15 cellular contexts compared by ENCODE assay signal in the genomic region with DNA sequence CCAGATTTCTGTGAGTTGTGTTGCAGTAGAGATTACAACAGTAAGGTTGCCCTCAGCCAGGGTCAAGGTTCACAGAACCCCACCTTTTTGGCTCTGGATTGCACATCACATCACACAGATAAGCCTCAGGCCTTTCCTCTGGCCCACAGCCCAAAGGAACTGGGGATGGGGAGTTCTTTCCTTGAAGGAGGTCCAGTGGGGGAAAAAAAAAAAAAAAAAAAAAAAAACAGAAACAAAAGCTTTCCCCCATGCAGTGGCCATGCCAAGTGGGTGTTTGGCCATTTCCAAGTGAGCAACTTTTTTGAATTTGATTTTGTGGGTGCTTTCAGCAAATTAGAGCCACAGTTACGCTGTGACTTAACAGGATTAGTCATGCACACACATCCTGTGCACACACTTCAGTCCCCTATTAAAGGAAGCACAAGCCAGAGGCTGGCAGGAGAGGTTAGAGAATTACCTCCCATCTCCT.
DNase-seq lines count a peak whose midpoint lies in the region; ATAC-seq, FAIRE-seq and TF ChIP-seq lines count a peak whose summit lies in the region.
"Had no signal": no experiment of that assay in that cellular context is flagged by ENCODE, and none has a peak within 500 bp of the region (broad histone marks: within the 10 kb centered on the region; RNA-seq: fewer than 3 reads in every experiment).

No MANE protein-coding gene starts in this region.

- H3K4me3 ChIP-seq in right atrium auricular region (no peak overlapping the region), left ventricle myocardium inferior (no peak overlapping the region), endothelial cell of umbilical vein (replicated peaks in 1 of 3; ENCODE audit: insufficient read depth in 1 of 3, low read depth in 1 of 3, low read length in 3 of 3) (no peak overlapping the region), testis (no peak overlapping the region)
- H3K4me3 ChIP-seq: vagina had no signal

- CTCF ChIA-PET in endothelial cell of umbilical vein (lab: Charles Lee) = no interaction called here

- intact Hi-C loops in left ventricle myocardium inferior (cut with micrococcal nuclease) (no loop called here), endothelial cell of umbilical vein (cut with micrococcal nuclease) (no loop called here), testis (cut with DNase I; ENCODE audit: low total_unique reads) (no loop called here)

- FAIRE-seq in endothelial cell of umbilical vein (lab: Jason Lieb, UNC) = peak; percentile 67

- H3K9ac ChIP-seq in endothelial cell of umbilical vein (replicated peaks; ENCODE audit: extremely low read depth, insufficient read depth, low read length) = no peak overlapping the region

- no peak overlapping the region for H3K4me2 ChIP-seq in endothelial cell of umbilical vein (ENCODE audit: insufficient read depth, low read length)

- TF ChIP-seq CTCF in right atrium auricular region (IDR thresholded peaks at IDR 0.05) (no peak), left ventricle myocardium inferior (IDR thresholded peaks at IDR 0.05; ENCODE audit: borderline replicate concordance) (no peak), endothelial cell of umbilical vein (IDR thresholded peaks at IDR 0.05; ENCODE audit: extremely low read depth in 1 of 2, insufficient read depth in 1 of 2, low read depth in 1 of 2, low read length in 2 of 2) (no peak), testis (IDR thresholded peaks at IDR 0.05) (no peak)

- DNase-seq in right atrium auricular region (ENCODE audit: low spot score) (peak; percentile 44), left ventricle myocardium inferior (no peak), NCI-H1436 (lab: John Stamatoyannopoulos, UW) (peak; percentile 4), endothelial cell of umbilical vein (ENCODE audit: low read depth, low spot score) (peak; percentile 53), testis (no peak), NCI-H345 (lab: John Stamatoyannopoulos, UW) (no peak), pons (ENCODE audit: low spot score) (no peak)
- DNase-seq: activated B cell treated with CpG ODN at 0.5 μM for 24 hours; activated T-cell treated with anti-CD3 and anti-CD28 coated beads, Interleukin-2, amount 50 U/mL, for 1 hour; aorta; erythroblast had no signal

- H3K27ac ChIP-seq in right atrium auricular region (no peak overlapping the region), left ventricle myocardium inferior (replicated peaks) (no peak overlapping the region), endothelial cell of umbilical vein (ENCODE audit: insufficient read depth, low read depth, low read length) (no peak overlapping the region), testis (no peak overlapping the region)
- H3K27ac ChIP-seq: C4-2B, vagina had no signal

- TF ChIP-seq POLR2A in endothelial cell of umbilical vein (IDR thresholded peaks at IDR 0.05; ENCODE audit: low read depth, low read length) (no peak), testis (IDR thresholded peaks at IDR 0.05) (no peak)

- ATAC-seq in HG03457 (IDR thresholded peaks at IDR 0.05; ENCODE audit: unreplicated experiment) = no peak
- ATAC-seq: natural killer cell treated with Interleukin-12 subunit alpha and Interleukin-12 subunit beta and Interleukin-15 and Interleukin-18, amount 100 ng/mL, for 72 hours had no signal

- H3K79me2 ChIP-seq in endothelial cell of umbilical vein (ENCODE audit: control insufficient read depth, insufficient read depth, low read length) = no peaks in the 10 kb centered on the region

- WGBS in testis, 2 donors = 82 to 83% methylated on average over 1 of the region's 1 CpG

- BruUV-seq in endothelial cell of umbilical vein (replicated peaks; lab: Mats Ljungman, UMichigan) = no TSS peak

- H4K20me1 ChIP-seq in endothelial cell of umbilical vein (replicated peaks; ENCODE audit: control insufficient read depth, extremely low read depth, insufficient read depth, low read length) = no peaks in the 10 kb centered on the region

- POLR2A ChIA-PET in endothelial cell of umbilical vein (lab: Charles Lee) = no interaction called here

- no peak overlapping the region for H2AFZ ChIP-seq in endothelial cell of umbilical vein (ENCODE audit: low read depth, low read length)

- H3K9me3 ChIP-seq in right atrium auricular region (no peaks in the 10 kb centered on the region), left ventricle myocardium inferior (replicated peaks) (no peaks in the 10 kb centered on the region), endothelial cell of umbilical vein (replicated peaks; ENCODE audit: control insufficient read depth, insufficient read depth, low read length) (no peaks in the 10 kb centered on the region), testis (no peaks in the 10 kb centered on the region)
- H3K9me3 ChIP-seq: vagina had no signal

- no peaks in the 10 kb centered on the region for H3K9me1 ChIP-seq in endothelial cell of umbilical vein (replicated peaks; ENCODE audit: control insufficient read depth, extremely low read depth, insufficient read depth, low read length)

- dilution Hi-C loops in endothelial cell of umbilical vein (cut with MboI; ENCODE audit: extremely low pct_ligation_motif_present, low sequenced_read_pairs) = no loop called here

- H3K4me1 ChIP-seq in right atrium auricular region (peaks cover 0 to 10% of the 10 kb centered on the region in 2 donors), left ventricle myocardium inferior (peaks cover 48% of the 10 kb centered on the region), endothelial cell of umbilical vein (ENCODE audit: control insufficient read depth, extremely low read depth, insufficient read depth, low read length) (peaks cover 8% of the 10 kb centered on the region), testis (no peaks in the 10 kb centered on the region)
- H3K4me1 ChIP-seq: vagina had no signal

- H3K36me3 ChIP-seq in right atrium auricular region (no peaks in the 10 kb centered on the region), left ventricle myocardium inferior (no peaks in the 10 kb centered on the region), endothelial cell of umbilical vein (ENCODE audit: control insufficient read depth in 2 of 2, extremely low read depth in 1 of 2, insufficient read depth in 2 of 2, low read length in 2 of 2) (no peaks in the 10 kb centered on the region), testis (ENCODE audit: low read depth, missing control alignments) (no peaks in the 10 kb centered on the region)
- H3K36me3 ChIP-seq: vagina had no signal

- H3K27me3 ChIP-seq in right atrium auricular region (no peaks in the 10 kb centered on the region), left ventricle myocardium inferior (ENCODE audit: low read depth) (no peaks in the 10 kb centered on the region), endothelial cell of umbilical vein (ENCODE audit: control insufficient read depth in 2 of 2, insufficient read depth in 2 of 2, low read length in 2 of 2) (no peaks in the 10 kb centered on the region), testis (no peaks in the 10 kb centered on the region)
- H3K27me3 ChIP-seq: vagina had no signal

TF ChIP-seq in endothelial cell of umbilical vein, 7 proteins besides CTCF, POLR2A, EP300 and RAD21:
- TF ChIP-seq, protein P1, sequence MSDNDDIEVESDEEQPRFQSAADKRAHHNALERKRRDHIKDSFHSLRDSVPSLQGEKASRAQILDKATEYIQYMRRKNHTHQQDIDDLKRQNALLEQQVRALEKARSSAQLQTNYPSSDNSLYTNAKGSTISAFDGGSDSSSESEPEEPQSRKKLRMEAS (IDR thresholded peaks at IDR 0.05; ENCODE audit: insufficient read depth, insufficient read length) = no peak
- no peak for TF ChIP-seq EZH2 (IDR thresholded peaks at IDR 0.05; ENCODE audit: borderline replicate concordance, low read depth, low read length, severe bottlenecking)
- TF ChIP-seq FOS (IDR thresholded peaks at IDR 0.05; ENCODE audit: borderline replicate concordance, insufficient read depth, low read length) = peak; percentile 35
- peak; percentile 45 for TF ChIP-seq GATA2 (IDR thresholded peaks at IDR 0.05; ENCODE audit: insufficient read depth, insufficient read length, low read depth, low read length)
- TF ChIP-seq MYC (IDR thresholded peaks at IDR 0.05; ENCODE audit: low read depth, low read length) = no peak
- no peak for TF ChIP-seq POLR2AphosphoS5 (IDR thresholded peaks at IDR 0.05; ENCODE audit: insufficient read depth, low read depth, low read length)
- no peak for TF ChIP-seq JUN (IDR thresholded peaks at IDR 0.05; ENCODE audit: borderline replicate concordance, insufficient read depth, insufficient read length, low read depth)

Comparison
In these comparisons a context has a peak if more than half of its experiments do, and no peak if none do; other contexts are left out.
1. DNase-seq: peak in right atrium auricular region (single experiment), NCI-H1436 (single experiment) and endothelial cell of umbilical vein (single experiment); none in left ventricle myocardium inferior (single experiment), testis (single experiment), NCI-H345 (single experiment) and pons (single experiment).